ENCODE assay signal across 18 cellular contexts in the genomic region with DNA sequence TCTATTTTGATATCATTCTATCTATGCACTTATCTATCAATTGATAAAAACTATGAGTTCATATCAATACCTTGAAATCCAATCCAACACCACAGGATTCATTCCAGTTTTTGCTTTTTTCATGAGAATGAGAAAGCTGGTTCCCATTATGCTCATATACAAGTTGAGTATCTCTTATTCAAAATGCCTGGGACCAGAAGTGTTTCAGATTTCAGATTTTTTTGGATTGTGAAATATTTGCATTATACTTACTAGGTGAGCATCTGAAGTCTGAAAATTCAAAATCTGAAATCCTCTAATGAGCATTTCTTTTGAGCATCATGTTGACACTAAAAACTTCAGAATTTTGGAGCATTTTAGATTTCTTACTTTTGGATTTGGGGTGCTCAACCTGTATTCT.
"Had no signal": no experiment of that assay in that cellular context is flagged by ENCODE, and none has a peak within 500 bp of the region (broad histone marks: within the 10 kb centered on the region; RNA-seq: fewer than 3 reads in every experiment).

No MANE protein-coding gene starts in this region.

- H3K4me3 Mint-ChIP-seq: naive thymus-derived CD8-positive, alpha-beta T cell; neural crest cell had no signal

- H3K36me3 ChIP-seq: esophagus squamous epithelium, ovary, right atrium auricular region, sigmoid colon had no signal

- H3K4me3 ChIP-seq: esophagus squamous epithelium, hepatocyte, ovary, right atrium auricular region, sigmoid colon, skin epidermis had no signal

- H2AFZ ChIP-seq: hepatocyte had no signal

- ATAC-seq: left colon; left ventricle myocardium superior; naive thymus-derived CD8-positive, alpha-beta T cell had no signal

- H3K4me1 ChIP-seq: esophagus squamous epithelium, right atrium auricular region had no signal

- H3K36me3 Mint-ChIP-seq: naive thymus-derived CD8-positive, alpha-beta T cell had no signal

- H3K27ac ChIP-seq: esophagus squamous epithelium, hepatocyte, ovary, right atrium auricular region, sigmoid colon, skin epidermis had no signal

- FAIRE-seq: endometrium had no signal

- H3K4me1 Mint-ChIP-seq: naive thymus-derived CD8-positive, alpha-beta T cell had no signal

- H3K79me2 ChIP-seq: hepatocyte had no signal

- H3K27me3 ChIP-seq: esophagus squamous epithelium, hepatocyte, ovary, right atrium auricular region, sigmoid colon had no signal

- DNase-seq: effector memory CD4-positive, alpha-beta T cell; esophagus squamous epithelium; foreskin melanocyte; head of caudate nucleus; left colon; left ventricle myocardium superior; naive thymus-derived CD8-positive, alpha-beta T cell; ovary; sigmoid colon; stimulated activated CD4-positive, alpha-beta T cell treated with anti-CD3 and anti-CD28 coated beads, Interleukin-2, amount 100 ng/mL, for 24 hours; stimulated activated CD4-positive, alpha-beta T cell treated with anti-CD3 and anti-CD28 coated beads, Interleukin-4, amount 100 ng/mL, for 4 hours; stimulated activated naive CD4-positive, alpha-beta T cell; trophoblast cell had no signal
